In the genomic region with DNA sequence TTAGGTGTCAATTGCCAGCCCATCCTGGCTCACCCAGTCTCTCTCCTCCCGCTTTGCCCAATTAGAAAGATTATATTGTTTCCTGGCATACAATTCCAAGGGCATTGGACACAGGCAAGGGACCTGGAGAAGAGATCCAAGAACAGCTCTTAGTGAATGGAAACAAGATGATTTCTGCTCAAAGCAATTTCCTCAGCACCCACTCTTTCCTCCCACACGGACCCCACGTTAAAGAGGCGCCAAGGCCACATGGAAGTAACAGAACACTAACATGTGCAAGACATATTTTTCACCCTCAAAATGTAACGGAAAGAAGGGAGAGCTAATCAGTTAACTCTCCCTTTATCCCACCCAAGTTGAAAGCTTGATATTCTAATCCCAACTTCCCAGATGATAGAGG, we compare ENCODE assay signal across 15 cellular contexts.
"Had no signal": no experiment of that assay in that cellular context is flagged by ENCODE, and none has a peak within 500 bp of the region (broad histone marks: within the 10 kb centered on the region; RNA-seq: fewer than 3 reads in every experiment).

No MANE protein-coding gene starts in this region.

- H3K4me3 Mint-ChIP-seq: immature natural killer cell; natural killer cell treated with Interleukin-12 subunit alpha and Interleukin-12 subunit beta and Interleukin-15 and Interleukin-18, amount 100 ng/mL, for 72 hours had no signal

- H3K4me3 ChIP-seq: coronary artery, dorsolateral prefrontal cortex, esophagus muscularis mucosa, left ventricle myocardium inferior, lower lobe of right lung, ovary, right atrium auricular region had no signal

- H3K9me3 Mint-ChIP-seq: immature natural killer cell; natural killer cell treated with Interleukin-12 subunit alpha and Interleukin-12 subunit beta and Interleukin-15 and Interleukin-18, amount 100 ng/mL, for 72 hours had no signal

- H3K36me3 Mint-ChIP-seq: immature natural killer cell; natural killer cell treated with Interleukin-12 subunit alpha and Interleukin-12 subunit beta and Interleukin-15 and Interleukin-18, amount 100 ng/mL, for 72 hours had no signal

- H3K4me1 Mint-ChIP-seq: immature natural killer cell had no signal

- ATAC-seq: natural killer cell treated with Interleukin-12 subunit alpha and Interleukin-12 subunit beta and Interleukin-15 and Interleukin-18, amount 100 ng/mL, for 72 hours had no signal

- H3K36me3 ChIP-seq: esophagus muscularis mucosa, left ventricle myocardium inferior, lower lobe of right lung, ovary, right atrium auricular region had no signal

- H3K27me3 ChIP-seq: dorsolateral prefrontal cortex, esophagus muscularis mucosa, ovary, right atrium auricular region had no signal

- DNase-seq: central memory CD4-positive, alpha-beta T cell; effector CD8-positive, alpha-beta T cell; immature natural killer cell; kidney; left cardiac atrium; left ventricle myocardium inferior; lower lobe of right lung; ovary; stimulated activated CD4-positive, alpha-beta T cell treated with anti-CD3 and anti-CD28 coated beads, Interleukin-12 subunit alpha, Interleukin-12 subunit beta, amount 100 ng/mL, for 4 hours; stimulated activated naive CD4-positive, alpha-beta T cell had no signal

- H3K9me3 ChIP-seq: esophagus muscularis mucosa, left ventricle myocardium inferior, lower lobe of right lung, ovary, right atrium auricular region had no signal

- H3K27ac Mint-ChIP-seq: immature natural killer cell; natural killer cell treated with Interleukin-12 subunit alpha and Interleukin-12 subunit beta and Interleukin-15 and Interleukin-18, amount 100 ng/mL, for 72 hours had no signal

- H3K27ac ChIP-seq: coronary artery, esophagus muscularis mucosa, left ventricle myocardium inferior, lower lobe of right lung, ovary, right atrium auricular region had no signal
